Comparison of ENCODE assay signal across 8 cellular contexts in genomic region chr7:39623312-39624201, GRCh38. TPM values are rescaled to one million over a fixed set of nuclear protein-coding genes. Genes with fewer than 3 reads are reported as not detected.
DNase-seq lines count a peak whose midpoint lies in the region; ATAC-seq and TF ChIP-seq lines count a peak whose summit lies in the region.

TSS of gene RALA (plus strand) at chr7:39623572. CDS start at chr7:39686668, 63,096 bp downstream.

- no peaks in the 10 kb centered on the region for H3K9me3 ChIP-seq in IMR-90 (ENCODE audit: control insufficient read depth, insufficient read depth, low read length)
- H3K9me3 ChIP-seq in PC-3 (ENCODE audit: low read length) = no peaks in the 10 kb centered on the region
- H3K9me3 ChIP-seq in mucosa of descending colon = no peaks in the 10 kb centered on the region

- H2AFZ ChIP-seq in IMR-90 (replicated peaks; ENCODE audit: low read length, poor library complexity) (peak within 1 kb of the TSS; percentile 91), PC-3 (ENCODE audit: low read length) (peak within 1 kb of the TSS; percentile 78)

- peak; percentile 93 for TF ChIP-seq POLR2A in IMR-90 (IDR thresholded peaks at IDR 0.05; ENCODE audit: low read depth, low read length)

- H2BK20ac ChIP-seq in IMR-90 (ENCODE audit: low read depth, low read length) = peak within 1 kb of the TSS; percentile 22; the same call in 1 of the 2 replicates

- peak within 1 kb of the TSS; percentile 86 for H2BK120ac ChIP-seq in IMR-90 (ENCODE audit: low read depth, low read length)

- H4K5ac ChIP-seq in IMR-90 (ENCODE audit: low read depth, low read length) = peak within 1 kb of the TSS; percentile 98

- H2AK5ac ChIP-seq in IMR-90 (ENCODE audit: low read depth, low read length) = peak within 1 kb of the TSS; percentile 84

- H3K9me2 ChIP-seq in PC-3 (replicated peaks; ENCODE audit: low read length) = no peaks in the 10 kb centered on the region

- peaks cover 6% of the 10 kb centered on the region for H3K9me1 ChIP-seq in IMR-90 (ENCODE audit: insufficient read depth, low read length)

- in situ Hi-C loops in IMR-90 (cut with MboI; ENCODE audit: low sequenced_read_pairs) = no loop called here

- peak within 1 kb of the TSS; percentile 96 for H3K4ac ChIP-seq in IMR-90 (ENCODE audit: low read depth, low read length)

- no peaks in the 10 kb centered on the region for H3K36me3 ChIP-seq in IMR-90 (ENCODE audit: control insufficient read depth, insufficient read depth, low read length)
- H3K36me3 ChIP-seq in PC-3 (ENCODE audit: low read depth, low read length) = no peaks in the 10 kb centered on the region
- no peaks in the 10 kb centered on the region for H3K36me3 ChIP-seq in mucosa of descending colon (ENCODE audit: low read depth)

- H2BK5ac ChIP-seq in IMR-90 (ENCODE audit: low read depth, low read length, poor library complexity, severe bottlenecking) = peak within 1 kb of the TSS; percentile 92

- H2AK9ac ChIP-seq in IMR-90 (replicated peaks; ENCODE audit: low read depth, low read length, poor library complexity) = peak within 1 kb of the TSS; percentile 98

- peak within 1 kb of the TSS; percentile 89 for H3K18ac ChIP-seq in IMR-90 (ENCODE audit: low read depth, low read length)

- no peak for TF ChIP-seq RAD21 in IMR-90 (IDR thresholded peaks at IDR 0.05; ENCODE audit: low read length)

- peaks cover 63% of the 10 kb centered on the region for H3K79me2 ChIP-seq in PC-3 (ENCODE audit: low read length)

- intact Hi-C loops in IMR-90 (cut with micrococcal nuclease) (loop anchor here (1.0 to 2.0 kb wide), 3 partner anchors 43 to 110 kb away; no protein-coding TSS in a partner anchor), PC-3 (cut with micrococcal nuclease) (loop anchor here (1.0 to 5.0 kb wide), 3 partner anchors 43 to 324 kb away; no protein-coding TSS in a partner anchor), mucosa of descending colon (cut with DNase I, micrococcal nuclease) (no loop called here)

- H3K4me2 ChIP-seq in IMR-90 (ENCODE audit: low read depth, low read length) (peak within 1 kb of the TSS; percentile 96), PC-3 (ENCODE audit: low read length) (peak within 1 kb of the TSS; percentile 84)

- peak within 1 kb of the TSS; percentile 89; the same call in 2 of the 3 replicates for H2BK15ac ChIP-seq in IMR-90 (ENCODE audit: low read depth, low read length)

- peak within 1 kb of the TSS; percentile 95 for H4K8ac ChIP-seq in IMR-90 (ENCODE audit: low read depth in 2 of 2, low read length in 2 of 2)

- peak within 1 kb of the TSS; percentile 77 for H3K23ac ChIP-seq in IMR-90 (ENCODE audit: low read depth, low read length)

- peak within 1 kb of the TSS; percentile 87 for H3K27ac ChIP-seq in IMR-90 (ENCODE audit: insufficient read depth, low read length)
- H3K27ac ChIP-seq in PC-3 (ENCODE audit: low read length) = peak within 1 kb of the TSS; percentile 75
- peak within 1 kb of the TSS; percentile 93 for H3K27ac ChIP-seq in epithelial cell of prostate

- no peaks in the 10 kb centered on the region for H3K27me3 ChIP-seq in IMR-90 (ENCODE audit: control insufficient read depth, insufficient read depth, low read length)
- no peaks in the 10 kb centered on the region for H3K27me3 ChIP-seq in PC-3 (ENCODE audit: low read length)

- peak within 1 kb of the TSS; percentile 86 for H3K14ac ChIP-seq in IMR-90 (replicated peaks; ENCODE audit: low read depth, low read length)

- 0% methylated on average over 28 of the region's 100 CpGs; no CpG with 5 or more reads in 1 of the 2 experiments for WGBS in IMR-90 (ENCODE audit: extremely low coverage in 2 of 2, insufficient read length in 1 of 2), 2 experiments

- peak within 1 kb of the TSS; percentile 83 for H3K56ac ChIP-seq in IMR-90 (ENCODE audit: extremely low read depth, insufficient read depth, low read length)

- CTCF ChIA-PET in IMR-90 (lab: Yijun Ruan, JAX) (interaction anchor here (0.7 to 2.1 kb wide), 7 partner anchors 8 to 122 kb away, joined by 3 to 9 read pairs (median 3); no protein-coding TSS in a partner anchor), PC-3 (lab: Charles Lee) (interaction anchor here (0.6 to 1.7 kb wide), 3 partner anchors 15 to 60 kb away, joined by 3 to 10 read pairs (median 5); no protein-coding TSS in a partner anchor)

- TF ChIP-seq CTCF in IMR-90 (conservative IDR thresholded peaks at IDR 0.05; ENCODE audit: low read depth, low read length) (peak; percentile 0; the same call in 1 of the 2 replicates), PC-3 (conservative IDR thresholded peaks at IDR 0.05; ENCODE audit: low read depth, low read length) (no peak), mucosa of descending colon (IDR thresholded peaks at IDR 0.05) (no peak)

- BruUV-seq in IMR-90 (replicated peaks; lab: Mats Ljungman, UMichigan) (no TSS peak), PC-3 (replicated peaks; lab: Mats Ljungman, UMichigan) (no TSS peak)

- H3K9ac ChIP-seq in IMR-90 (ENCODE audit: low read depth, low read length) = peak within 1 kb of the TSS; percentile 81
- H3K9ac ChIP-seq in PC-3 (ENCODE audit: low read length) = peak within 1 kb of the TSS; percentile 99

- dilution Hi-C loops in IMR-90 (cut with HindIII; ENCODE audit: low sequenced_read_pairs, unreplicated experiment) = no loop called here

- peaks cover 25% of the 10 kb centered on the region; the same call in 1 of the 2 replicates for H4K20me1 ChIP-seq in IMR-90 (ENCODE audit: insufficient read depth, low read length)
- peaks cover 22% of the 10 kb centered on the region for H4K20me1 ChIP-seq in PC-3 (ENCODE audit: low read length)

- H3K79me1 ChIP-seq in IMR-90 (ENCODE audit: low read depth in 1 of 2, low read length in 2 of 2) = peaks cover 17 to 41% of the 10 kb centered on the region in 2 experiments; a peak in 3 of 4 replicates

- peaks cover 4% of the 10 kb centered on the region for H3F3A ChIP-seq in PC-3 (ENCODE audit: low read length, unreplicated experiment)

- POLR2A ChIA-PET in IMR-90 (lab: Charles Lee; ENCODE audit: unreplicated experiment) = interaction anchor here (0.5 to 0.8 kb wide), 2 partner anchors 40 to 131 kb away, joined by 4 to 5 read pairs; no protein-coding TSS in a partner anchor
- POLR2A ChIA-PET in PC-3 (lab: Charles Lee; ENCODE audit: unreplicated experiment) = interaction anchor here (0.5 to 0.7 kb wide), 2 partner anchors 126 to 1253 kb away, joined by 3 to 4 read pairs; no protein-coding TSS in a partner anchor

- H3K4me3 ChIP-seq in IMR-90 (ENCODE audit: insufficient read depth, low read depth, low read length) = peak within 1 kb of the TSS; percentile 67
- H3K4me3 ChIP-seq in PC-3 (ENCODE audit: low read length) = peak within 1 kb of the TSS; percentile 83
- peak within 1 kb of the TSS; percentile 76 for H3K4me3 ChIP-seq in mucosa of descending colon

- peak within 1 kb of the TSS; percentile 81 for H4K91ac ChIP-seq in IMR-90 (ENCODE audit: insufficient read depth, low read depth, low read length)

- peak; percentile 83 for DNase-seq in DMS114 treated with DMSO at 0.1 percent for 48 hours (lab: John Stamatoyannopoulos, UW; ENCODE audit: unreplicated experiment)
- DNase-seq in IMR-90 = peak; percentile 92
- peak; percentile 87 for DNase-seq in PC-3
- peak; percentile 86 for DNase-seq in activated T-cell treated with anti-CD3 and anti-CD28 coated beads for 48 hours (ENCODE audit: low read depth)
- peak; percentile 59 for DNase-seq in epithelial cell of prostate (ENCODE audit: low read depth, low spot score)
- peak; percentile 93 to 96 (median 96) for DNase-seq in mucosa of descending colon
- peak; percentile 67 to 78 for DNase-seq in stimulated activated CD8-positive, alpha-beta memory T cell treated with anti-CD3 and anti-CD28 coated beads, Interleukin-4, amount 100 ng/mL, for 1 hour (ENCODE audit: low read depth in 2 of 2, low spot score in 1 of 2)

- ATAC-seq in GM21528 (IDR thresholded peaks at IDR 0.05; ENCODE audit: low FRiP score, unreplicated experiment) (peak; percentile 96), IMR-90 (ENCODE audit: low read depth) (peak; percentile 87), PC-3 (peak; percentile 92), mucosa of descending colon (peak; percentile 97)

- peaks cover 9% of the 10 kb centered on the region; the same call in 1 of the 2 replicates for H3K4me1 ChIP-seq in IMR-90 (ENCODE audit: control insufficient read depth, insufficient read depth, low read length)
- H3K4me1 ChIP-seq in PC-3 (ENCODE audit: insufficient read depth, low read length) = peaks cover 50% of the 10 kb centered on the region
- peaks cover 11% of the 10 kb centered on the region for H3K4me1 ChIP-seq in mucosa of descending colon (ENCODE audit: low read depth)

TF ChIP-seq in IMR-90, 13 proteins besides CTCF, POLR2A, EP300 and RAD21 (continues in another document):
- TF ChIP-seq CEBPB (IDR thresholded peaks at IDR 0.05; ENCODE audit: low read depth, low read length) (no peak), RCOR1 (IDR thresholded peaks at IDR 0.05; ENCODE audit: insufficient replicate concordance, low read length) (no peak), MAFK (IDR thresholded peaks at IDR 0.05; ENCODE audit: low read depth, low read length) (no peak), USF2 (IDR thresholded peaks at IDR 0.05; ENCODE audit: low read depth, low read length) (no peak), MXI1 (IDR thresholded peaks at IDR 0.05; ENCODE audit: borderline replicate concordance, low read depth, low read length) (0 out of 2 replicates have a peak, but pooled peaks have one; percentile 5), ELK1 (IDR thresholded peaks at IDR 0.05; ENCODE audit: borderline replicate concordance, low read depth, low read length) (no peak), MAZ (IDR thresholded peaks at IDR 0.05; ENCODE audit: borderline replicate concordance, low read depth, low read length) (peak; percentile 99; the same call in 1 of the 2 replicates)

RNA-seq across cellular contexts. Expression of gene RALA, which starts in this region (rescaled TPM):
- 7.7 and 15.8 TPM in 2 replicates for total RNA-seq in IMR-90 (2012; rRNA removed)
- 20.5 and 21.1 TPM in 2 replicates for polyA plus RNA-seq in IMR-90 (2012; rRNA removed)
- polyA plus RNA-seq in IMR-90 (2012; cell fraction: cytosol; rRNA removed) = 4.4 and 6.5 TPM in 2 replicates
- polyA plus RNA-seq in IMR-90 (2012; cell fraction: nucleus; rRNA removed; ENCODE audit: low replicate concordance) = 3.3 and 9.8 TPM in 2 replicates
- 7.5 and 12.9 TPM in 2 replicates for total RNA-seq in PC-3 (2014; rRNA removed)
- 10 to 100 TPM; 35.6 to 52.5 (median 50.3) TPM for total RNA-seq in mucosa of descending colon

Comparison
In these comparisons a context has a peak if more than half of its experiments do, and no peak if none do; other contexts are left out.
1. Peak in every context shown above with its lines: DNase-seq, ATAC-seq, H3K4me3 ChIP-seq and H3K27ac ChIP-seq.
2. intact Hi-C loops: an anchor here in IMR-90 (1.0 to 2.0 kb wide) and PC-3 (1.0 to 5.0 kb wide); none called in mucosa of descending colon.